19 cellular contexts compared by ENCODE assay signal in genomic region chr10:33927347-33927746, GRCh38.
DNase-seq lines count a peak whose midpoint lies in the region; ATAC-seq and TF ChIP-seq lines count a peak whose summit lies in the region.
"Had no signal": no experiment of that assay in that cellular context is flagged by ENCODE, and none has a peak within 500 bp of the region (broad histone marks: within the 10 kb centered on the region; RNA-seq: fewer than 3 reads in every experiment).

No MANE protein-coding gene starts in this region.

- peaks cover 0 to 2% of the 10 kb centered on the region in 2 donors for H3K4me1 Mint-ChIP-seq in natural killer cell treated with Interleukin-12 subunit alpha and Interleukin-12 subunit beta and Interleukin-15 and Interleukin-18, amount 100 ng/mL, for 72 hours (ENCODE audit: low read depth in 2 of 2)
- no peaks in the 10 kb centered on the region for H3K4me1 Mint-ChIP-seq in activated T-helper 2 cell treated with anti-CD3 and anti-CD28 coated beads, Interferon-gamma antibody, Interleukin-2, Interleukin-4, amounts not matched to agents 10 μg/mL and 5 μg/mL and 100 μg/mL, durations not matched to agents 14 hours and 24 hours and 36 hours (ENCODE audit: low read depth)
- H3K4me1 Mint-ChIP-seq: activated naive CD4-positive, alpha-beta T cell treated with anti-CD3 and anti-CD28 coated beads, Interleukin-2, amount 10 ng/mL, durations not matched to agents 7 days and 5 days; B cell had no signal

- intact Hi-C loops in activated T-helper 2 cell treated with anti-CD3 and anti-CD28 coated beads, Interferon-gamma antibody, Interleukin-2, Interleukin-4, amounts not matched to agents 10 μg/mL and 5 μg/mL and 100 μg/mL, durations not matched to agents 14 hours and 24 hours and 36 hours (cut with micrococcal nuclease): no loop called here

- H3K27me3 Mint-ChIP-seq in natural killer cell treated with Interleukin-12 subunit alpha and Interleukin-12 subunit beta and Interleukin-15 and Interleukin-18, amount 100 ng/mL, for 72 hours: peaks cover 14 to 15% of the 10 kb centered on the region in 2 donors
- no peaks in the 10 kb centered on the region for H3K27me3 Mint-ChIP-seq in activated T-helper 2 cell treated with anti-CD3 and anti-CD28 coated beads, Interferon-gamma antibody, Interleukin-2, Interleukin-4, amounts not matched to agents 10 μg/mL and 5 μg/mL and 100 μg/mL, durations not matched to agents 14 hours and 24 hours and 36 hours (ENCODE audit: low read depth)
- H3K27me3 Mint-ChIP-seq: activated naive CD4-positive, alpha-beta T cell treated with anti-CD3 and anti-CD28 coated beads, Interleukin-2, amount 10 ng/mL, durations not matched to agents 7 days and 5 days; B cell had no signal

- no peak for ATAC-seq in natural killer cell treated with Interleukin-12 subunit alpha and Interleukin-12 subunit beta and Interleukin-15 and Interleukin-18, amount 100 ng/mL, for 72 hours
- ATAC-seq: HCT116 had no signal

- no peaks in the 10 kb centered on the region for H3K9me3 Mint-ChIP-seq in natural killer cell treated with Interleukin-12 subunit alpha and Interleukin-12 subunit beta and Interleukin-15 and Interleukin-18, amount 100 ng/mL, for 72 hours
- H3K9me3 Mint-ChIP-seq in activated T-helper 2 cell treated with anti-CD3 and anti-CD28 coated beads, Interferon-gamma antibody, Interleukin-2, Interleukin-4, amounts not matched to agents 10 μg/mL and 5 μg/mL and 100 μg/mL, durations not matched to agents 14 hours and 24 hours and 36 hours: no peaks in the 10 kb centered on the region
- H3K9me3 Mint-ChIP-seq: activated naive CD4-positive, alpha-beta T cell treated with anti-CD3 and anti-CD28 coated beads, Interleukin-2, amount 10 ng/mL, durations not matched to agents 7 days and 5 days had no signal

- H3K36me3 Mint-ChIP-seq in natural killer cell treated with Interleukin-12 subunit alpha and Interleukin-12 subunit beta and Interleukin-15 and Interleukin-18, amount 100 ng/mL, for 72 hours: no peaks in the 10 kb centered on the region
- no peaks in the 10 kb centered on the region for H3K36me3 Mint-ChIP-seq in activated T-helper 2 cell treated with anti-CD3 and anti-CD28 coated beads, Interferon-gamma antibody, Interleukin-2, Interleukin-4, amounts not matched to agents 10 μg/mL and 5 μg/mL and 100 μg/mL, durations not matched to agents 14 hours and 24 hours and 36 hours (ENCODE audit: low read depth)
- H3K36me3 Mint-ChIP-seq: activated naive CD4-positive, alpha-beta T cell treated with anti-CD3 and anti-CD28 coated beads, Interleukin-2, amount 10 ng/mL, durations not matched to agents 7 days and 5 days had no signal

- H3K4me3 ChIP-seq in fibroblast of pulmonary artery (replicated peaks; ENCODE audit: low read depth, low read length) (no peak overlapping the region), retinal pigment epithelial cell (ENCODE audit: low read length) (no peak overlapping the region)
- H3K4me3 ChIP-seq: coronary artery, suprapubic skin had no signal

- H3K4me3 Mint-ChIP-seq in natural killer cell treated with Interleukin-12 subunit alpha and Interleukin-12 subunit beta and Interleukin-15 and Interleukin-18, amount 100 ng/mL, for 72 hours: no peak overlapping the region
- H3K4me3 Mint-ChIP-seq in activated T-helper 2 cell treated with anti-CD3 and anti-CD28 coated beads, Interferon-gamma antibody, Interleukin-2, Interleukin-4, amounts not matched to agents 10 μg/mL and 5 μg/mL and 100 μg/mL, durations not matched to agents 14 hours and 24 hours and 36 hours (ENCODE audit: low read depth): no peak overlapping the region
- H3K4me3 Mint-ChIP-seq: activated naive CD4-positive, alpha-beta T cell treated with anti-CD3 and anti-CD28 coated beads, Interleukin-2, amount 10 ng/mL, durations not matched to agents 7 days and 5 days; B cell had no signal

- in situ Hi-C loops in SK-MEL-5 (cut with HindIII; ENCODE audit: low pct_unique_long_range_greater_than_20kb, low sequenced_read_pairs): no loop called here

- DNase-seq in HK-2 (ENCODE audit: unreplicated experiment) (peak; percentile 25), SK-MEL-5 (ENCODE audit: low read depth, low spot score) (peak; percentile 52), fibroblast of pulmonary artery (ENCODE audit: low read depth) (peak; percentile 29), retinal pigment epithelial cell (ENCODE audit: low read depth) (peak; percentile 11), cortex of kidney (lab: John Stamatoyannopoulos, UW) (no peak)
- DNase-seq in natural killer cell treated with Interleukin-12 subunit alpha and Interleukin-12 subunit beta and Interleukin-15 and Interleukin-18, amount 100 ng/mL, for 72 hours (ENCODE audit: low spot score): no peak
- DNase-seq in activated T-helper 2 cell treated with anti-CD3 and anti-CD28 coated beads, Interferon-gamma antibody, Interleukin-2, Interleukin-4, amounts not matched to agents 10 μg/mL and 5 μg/mL and 100 μg/mL, durations not matched to agents 14 hours and 24 hours and 36 hours (ENCODE audit: low spot score): no peak
- DNase-seq: activated naive CD4-positive, alpha-beta T cell treated with anti-CD3 and anti-CD28 coated beads, Interleukin-2, amount 10 ng/mL, durations not matched to agents 7 days and 5 days; activated T-cell treated with anti-CD3 and anti-CD28 coated beads for 4 hours; Karpas-422; NCI-H1436; NCI-H345; NK-92 treated with Interleukin-12 subunit alpha and Interleukin-12 subunit beta, amount 100 ng/mL, for 24 hours; RPMI8226; SW 1271 had no signal

- TF ChIP-seq CTCF in fibroblast of pulmonary artery (IDR thresholded peaks at IDR 0.05; ENCODE audit: low read length, missing control alignments): no peak
- no peak for TF ChIP-seq CTCF in retinal pigment epithelial cell (conservative IDR thresholded peaks at IDR 0.05; ENCODE audit: low read depth, low read length)

- H3K27ac Mint-ChIP-seq in natural killer cell treated with Interleukin-12 subunit alpha and Interleukin-12 subunit beta and Interleukin-15 and Interleukin-18, amount 100 ng/mL, for 72 hours: no peak overlapping the region
- no peak overlapping the region for H3K27ac Mint-ChIP-seq in activated T-helper 2 cell treated with anti-CD3 and anti-CD28 coated beads, Interferon-gamma antibody, Interleukin-2, Interleukin-4, amounts not matched to agents 10 μg/mL and 5 μg/mL and 100 μg/mL, durations not matched to agents 14 hours and 24 hours and 36 hours
- H3K27ac Mint-ChIP-seq: activated naive CD4-positive, alpha-beta T cell treated with anti-CD3 and anti-CD28 coated beads, Interleukin-2, amount 10 ng/mL, durations not matched to agents 7 days and 5 days; B cell had no signal

Comparison
In these comparisons a context has a peak if more than half of its experiments do, and no peak if none do; other contexts are left out.
1. DNase-seq: peak in HK-2 (single experiment), SK-MEL-5 (single experiment), fibroblast of pulmonary artery (single experiment) and retinal pigment epithelial cell (single experiment); none in cortex of kidney (single experiment), natural killer cell treated with Interleukin-12 subunit alpha and Interleukin-12 subunit beta and Interleukin-15 and Interleukin-18, amount 100 ng/mL, for 72 hours (single experiment) and activated T-helper 2 cell treated with anti-CD3 and anti-CD28 coated beads, Interferon-gamma antibody, Interleukin-2, Interleukin-4, amounts not matched to agents 10 μg/mL and 5 μg/mL and 100 μg/mL, durations not matched to agents 14 hours and 24 hours and 36 hours (single experiment).